8 cellular contexts compared by ENCODE assay signal in genomic region chr9:98808411-98808815, GRCh38. TPM values are rescaled to one million over a fixed set of nuclear protein-coding genes. Genes with fewer than 3 reads are reported as not detected.
DNase-seq lines count a peak whose midpoint lies in the region; ATAC-seq lines count a peak whose summit lies in the region.

No MANE protein-coding gene starts in this region.

- H3K9me3 ChIP-seq in iPS-20b (ENCODE audit: insufficient read depth, low read depth, low read length), result no peaks in the 10 kb centered on the region

- H3K4me1 ChIP-seq in iPS-20b (ENCODE audit: insufficient read depth, low read length), result peaks cover 19% of the 10 kb centered on the region; the same call in 1 of the 2 replicates

- CTCF ChIA-PET in activated naive CD4-positive, alpha-beta T cell treated with anti-CD3 and anti-CD28 coated beads for 36 hours (lab: Charles Lee), result interaction anchor here (1.0 to 3.3 kb wide), 6 partner anchors 11 to 205 kb away, joined by 3 to 31 read pairs (median 4); partner anchors contain the start of gene ANKS6
- CTCF ChIA-PET in activated CD4-positive, alpha-beta memory T cell treated with anti-CD3 and anti-CD28 coated beads, Interleukin-2, amount 10 ng/mL, durations not matched to agents 7 days and 5 days (lab: Charles Lee), result interaction anchor here (0.9 to 3.2 kb wide), 5 partner anchors 9 to 40 kb away, joined by 3 to 15 read pairs (median 3); no protein-coding TSS in a partner anchor

- H3K9ac ChIP-seq in iPS-20b (ENCODE audit: low read depth, low read length), result no peak overlapping the region; the same call in 1 of the 2 replicates

- no peak for DNase-seq in activated naive CD4-positive, alpha-beta T cell treated with anti-CD3 and anti-CD28 coated beads for 36 hours
- DNase-seq in activated naive CD4-positive, alpha-beta T cell treated with Interleukin-2 at 50 U/mL for 16 hours, result no peak
- no peak for DNase-seq in activated CD4-positive, alpha-beta memory T cell treated with anti-CD3 and anti-CD28 coated beads, Interleukin-2, amount 10 ng/mL, durations not matched to agents 7 days and 5 days
- DNase-seq in stimulated activated naive CD8-positive, alpha-beta T cell treated with anti-CD3 and anti-CD28 coated beads, Interleukin-15, amount 100 ng/mL, for 72 hours, result peak in 1 of 2 donors; percentile 17
- no peak for DNase-seq in NCI-H446 (lab: John Stamatoyannopoulos, UW)
- DNase-seq in NAMALWA (ENCODE audit: low spot score), result no peak
- no peak for DNase-seq in NCI-H187 (lab: John Stamatoyannopoulos, UW)

- peak overlapping the region; percentile 73 for H3K4me3 ChIP-seq in iPS-20b (ENCODE audit: low read length)

- H3K4me1 Mint-ChIP-seq in activated naive CD4-positive, alpha-beta T cell treated with anti-CD3 and anti-CD28 coated beads for 36 hours (ENCODE audit: low read depth), result peaks cover 43% of the 10 kb centered on the region
- peaks cover 25% of the 10 kb centered on the region for H3K4me1 Mint-ChIP-seq in activated CD4-positive, alpha-beta memory T cell treated with anti-CD3 and anti-CD28 coated beads, Interleukin-2, amount 10 ng/mL, durations not matched to agents 7 days and 5 days
- peaks cover 39% of the 10 kb centered on the region for H3K4me1 Mint-ChIP-seq in stimulated activated naive CD8-positive, alpha-beta T cell treated with anti-CD3 and anti-CD28 coated beads, Interleukin-15, amount 100 ng/mL, for 72 hours

- H3K36me3 Mint-ChIP-seq in activated naive CD4-positive, alpha-beta T cell treated with anti-CD3 and anti-CD28 coated beads for 36 hours (ENCODE audit: low read depth), result peaks cover 4% of the 10 kb centered on the region
- peaks cover 3% of the 10 kb centered on the region for H3K36me3 Mint-ChIP-seq in activated CD4-positive, alpha-beta memory T cell treated with anti-CD3 and anti-CD28 coated beads, Interleukin-2, amount 10 ng/mL, durations not matched to agents 7 days and 5 days (ENCODE audit: low read depth)

- H3K36me3 ChIP-seq in iPS-20b (ENCODE audit: insufficient read depth, low read depth, low read length), result no peaks in the 10 kb centered on the region

- ATAC-seq in stimulated activated naive CD8-positive, alpha-beta T cell treated with anti-CD3 and anti-CD28 coated beads, Interleukin-15, amount 100 ng/mL, for 72 hours, result peak; percentile 37

- POLR2A ChIA-PET in activated CD4-positive, alpha-beta memory T cell treated with anti-CD3 and anti-CD28 coated beads, Interleukin-2, amount 10 ng/mL, durations not matched to agents 7 days and 5 days (lab: Charles Lee), result interaction anchor here (1.0 to 1.7 kb wide), 2 partner anchors 10 to 13 kb away, joined by 4 to 5 read pairs; no protein-coding TSS in a partner anchor

- intact Hi-C loops in activated naive CD4-positive, alpha-beta T cell treated with anti-CD3 and anti-CD28 coated beads for 36 hours (cut with micrococcal nuclease), result loop anchor here (5.0 kb wide), 2 partner anchors 329 to 414 kb away; partner anchors contain the start of genes ALG2 and SEC61B

- no peaks in the 10 kb centered on the region for H3K9me3 Mint-ChIP-seq in activated naive CD4-positive, alpha-beta T cell treated with anti-CD3 and anti-CD28 coated beads for 36 hours
- no peaks in the 10 kb centered on the region for H3K9me3 Mint-ChIP-seq in activated CD4-positive, alpha-beta memory T cell treated with anti-CD3 and anti-CD28 coated beads, Interleukin-2, amount 10 ng/mL, durations not matched to agents 7 days and 5 days
- no peaks in the 10 kb centered on the region for H3K9me3 Mint-ChIP-seq in stimulated activated naive CD8-positive, alpha-beta T cell treated with anti-CD3 and anti-CD28 coated beads, Interleukin-15, amount 100 ng/mL, for 72 hours

- peak overlapping the region; percentile 82 for H3K4me3 Mint-ChIP-seq in activated naive CD4-positive, alpha-beta T cell treated with anti-CD3 and anti-CD28 coated beads for 36 hours
- H3K4me3 Mint-ChIP-seq in activated CD4-positive, alpha-beta memory T cell treated with anti-CD3 and anti-CD28 coated beads, Interleukin-2, amount 10 ng/mL, durations not matched to agents 7 days and 5 days, result peak overlapping the region; percentile 60
- peak overlapping the region; percentile 77 to 92 for H3K4me3 Mint-ChIP-seq in stimulated activated naive CD8-positive, alpha-beta T cell treated with anti-CD3 and anti-CD28 coated beads, Interleukin-15, amount 100 ng/mL, for 72 hours

- H3K27ac Mint-ChIP-seq in activated naive CD4-positive, alpha-beta T cell treated with anti-CD3 and anti-CD28 coated beads for 36 hours, result no peak overlapping the region
- no peak overlapping the region for H3K27ac Mint-ChIP-seq in activated CD4-positive, alpha-beta memory T cell treated with anti-CD3 and anti-CD28 coated beads, Interleukin-2, amount 10 ng/mL, durations not matched to agents 7 days and 5 days
- H3K27ac Mint-ChIP-seq in stimulated activated naive CD8-positive, alpha-beta T cell treated with anti-CD3 and anti-CD28 coated beads, Interleukin-15, amount 100 ng/mL, for 72 hours, result peak overlapping the region; percentile 44 to 86

- H3K27me3 ChIP-seq in iPS-20b (ENCODE audit: insufficient read depth, low read length), result peaks cover 37% of the 10 kb centered on the region

- H3K27ac ChIP-seq in iPS-20b (ENCODE audit: low read length), result no peak overlapping the region

- H3K27me3 Mint-ChIP-seq in activated naive CD4-positive, alpha-beta T cell treated with anti-CD3 and anti-CD28 coated beads for 36 hours (ENCODE audit: low read depth), result no peaks in the 10 kb centered on the region
- H3K27me3 Mint-ChIP-seq in activated CD4-positive, alpha-beta memory T cell treated with anti-CD3 and anti-CD28 coated beads, Interleukin-2, amount 10 ng/mL, durations not matched to agents 7 days and 5 days, result peaks cover 56% of the 10 kb centered on the region
- H3K27me3 Mint-ChIP-seq in stimulated activated naive CD8-positive, alpha-beta T cell treated with anti-CD3 and anti-CD28 coated beads, Interleukin-15, amount 100 ng/mL, for 72 hours, result peaks cover 18% of the 10 kb centered on the region

RNA-seq across cellular contexts. Expression of gene GALNT12, which starts 0.9 kb away (rescaled TPM):
- 10 to 100 TPM; 12.9 to 13.5 TPM for total RNA-seq in activated naive CD4-positive, alpha-beta T cell treated with anti-CD3 and anti-CD28 coated beads for 36 hours
- total RNA-seq in activated CD4-positive, alpha-beta memory T cell treated with anti-CD3 and anti-CD28 coated beads, Interleukin-2, amount 10 ng/mL, durations not matched to agents 7 days and 5 days, result 1 to 10 TPM; 2.0 to 2.2 TPM

RNA-seq across cellular contexts. Expression of gene ANKS6, which starts 12.1 kb away (rescaled TPM):
- 10 to 100 TPM; 14.6 to 15.0 TPM for total RNA-seq in activated naive CD4-positive, alpha-beta T cell treated with anti-CD3 and anti-CD28 coated beads for 36 hours
- total RNA-seq in activated CD4-positive, alpha-beta memory T cell treated with anti-CD3 and anti-CD28 coated beads, Interleukin-2, amount 10 ng/mL, durations not matched to agents 7 days and 5 days, result 1 to 10 TPM; 2.7 to 4.7 TPM

Comparison
In these comparisons a context has a peak if more than half of its experiments do, and no peak if none do; other contexts are left out.
1. H3K27ac Mint-ChIP-seq: peak in stimulated activated naive CD8-positive, alpha-beta T cell treated with anti-CD3 and anti-CD28 coated beads, Interleukin-15, amount 100 ng/mL, for 72 hours (2 of 2); none in activated naive CD4-positive, alpha-beta T cell treated with anti-CD3 and anti-CD28 coated beads for 36 hours (single experiment) and activated CD4-positive, alpha-beta memory T cell treated with anti-CD3 and anti-CD28 coated beads, Interleukin-2, amount 10 ng/mL, durations not matched to agents 7 days and 5 days (single experiment).
2. RNA of gene GALNT12, which starts 0.9 kb away (total RNA-seq): 12.9 to 13.5 TPM in activated naive CD4-positive, alpha-beta T cell treated with anti-CD3 and anti-CD28 coated beads for 36 hours; 2.0 to 2.2 TPM in activated CD4-positive, alpha-beta memory T cell treated with anti-CD3 and anti-CD28 coated beads, Interleukin-2, amount 10 ng/mL, durations not matched to agents 7 days and 5 days; every median in the first group is over 4 times any median in the second.
3. Peak in every context shown above with its lines, with median percentiles within 50 percentile points of each other: H3K4me3 Mint-ChIP-seq.